ENCODE assay signal across 1 cellular context in the genomic region with DNA sequence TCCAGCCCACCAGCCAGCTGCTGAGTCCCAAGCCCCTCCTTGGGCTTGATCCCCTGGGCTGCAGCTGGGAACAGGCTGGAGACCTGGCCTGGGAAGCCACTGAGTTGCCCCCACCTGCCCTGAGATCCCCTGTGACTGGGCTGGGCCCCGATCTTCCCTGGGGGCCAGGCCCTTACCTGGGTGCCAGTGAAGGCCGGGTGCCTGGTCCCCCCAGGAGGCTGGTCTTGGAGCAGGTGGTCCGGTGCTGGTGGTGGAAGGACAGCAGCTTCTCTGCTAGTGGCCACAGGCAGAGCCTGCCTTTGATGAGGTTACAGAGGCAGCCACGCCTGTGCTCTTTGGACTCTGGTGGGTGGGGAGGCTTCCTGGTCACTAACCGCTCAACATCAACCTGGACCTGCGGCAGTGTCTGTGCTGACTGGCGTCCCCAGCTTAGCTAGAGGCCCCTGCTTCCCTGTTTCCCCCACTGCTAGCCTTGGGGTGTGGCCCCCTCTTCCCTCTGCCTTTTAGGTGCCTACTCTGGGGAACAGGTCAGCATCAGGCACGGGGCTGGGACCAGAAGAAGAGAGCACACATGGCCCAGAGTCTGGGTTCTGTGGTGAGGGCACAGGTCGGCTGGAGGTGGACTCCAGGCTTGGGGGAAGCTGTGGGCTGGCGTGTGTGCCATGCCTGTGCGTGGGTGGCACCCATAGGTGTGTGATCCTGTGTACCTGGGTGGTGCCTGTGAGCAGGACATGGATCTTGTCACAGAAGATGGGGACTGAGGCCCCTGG.
TF ChIP-seq lines count a peak whose summit lies in the region.

A gene with protein sequence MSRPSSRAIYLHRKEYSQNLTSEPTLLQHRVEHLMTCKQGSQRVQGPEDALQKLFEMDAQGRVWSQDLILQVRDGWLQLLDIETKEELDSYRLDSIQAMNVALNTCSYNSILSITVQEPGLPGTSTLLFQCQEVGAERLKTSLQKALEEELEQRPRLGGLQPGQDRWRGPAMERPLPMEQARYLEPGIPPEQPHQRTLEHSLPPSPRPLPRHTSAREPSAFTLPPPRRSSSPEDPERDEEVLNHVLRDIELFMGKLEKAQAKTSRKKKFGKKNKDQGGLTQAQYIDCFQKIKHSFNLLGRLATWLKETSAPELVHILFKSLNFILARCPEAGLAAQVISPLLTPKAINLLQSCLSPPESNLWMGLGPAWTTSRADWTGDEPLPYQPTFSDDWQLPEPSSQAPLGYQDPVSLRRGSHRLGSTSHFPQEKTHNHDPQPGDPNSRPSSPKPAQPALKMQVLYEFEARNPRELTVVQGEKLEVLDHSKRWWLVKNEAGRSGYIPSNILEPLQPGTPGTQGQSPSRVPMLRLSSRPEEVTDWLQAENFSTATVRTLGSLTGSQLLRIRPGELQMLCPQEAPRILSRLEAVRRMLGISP (minus strand): TSS at position 278 of the 770 bp plus-strand sequence. CDS start 2,174 bp downstream, outside the sequence.

TF ChIP-seq in HepG2, 621 proteins besides CTCF, POLR2A, EP300 and RAD21 (continued from another document and continues in another):
- TF ChIP-seq, protein P1, sequence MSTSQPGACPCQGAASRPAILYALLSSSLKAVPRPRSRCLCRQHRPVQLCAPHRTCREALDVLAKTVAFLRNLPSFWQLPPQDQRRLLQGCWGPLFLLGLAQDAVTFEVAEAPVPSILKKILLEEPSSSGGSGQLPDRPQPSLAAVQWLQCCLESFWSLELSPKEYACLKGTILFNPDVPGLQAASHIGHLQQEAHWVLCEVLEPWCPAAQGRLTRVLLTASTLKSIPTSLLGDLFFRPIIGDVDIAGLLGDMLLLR (CRISPR knock-in tag; IDR thresholded peaks at IDR 0.05) = no peak
- TF ChIP-seq BRCA1 (CRISPR knock-in tag; IDR thresholded peaks at IDR 0.05) (no peak), NR2F2 (IDR thresholded peaks at IDR 0.05; ENCODE audit: borderline replicate concordance, low read depth) (no peak; the same call in 1 of the 2 replicates), NFE2L2 (IDR thresholded peaks at IDR 0.05; ENCODE audit: low read length) (no peak), HMGA1 (CRISPR knock-in tag; conservative IDR thresholded peaks at IDR 0.05) (no peak), FLYWCH1 (CRISPR knock-in tag; IDR thresholded peaks at IDR 0.05) (no peak), SNAPC2 (CRISPR knock-in tag; IDR thresholded peaks at IDR 0.05) (peak; percentile 71), TSC22D2 (CRISPR knock-in tag; IDR thresholded peaks at IDR 0.05; ENCODE audit: borderline replicate concordance) (peak; percentile 78; the same call in 1 of the 2 replicates), HMG20B (CRISPR knock-in tag; conservative IDR thresholded peaks at IDR 0.05) (no peak), CBX5 (CRISPR knock-in tag; IDR thresholded peaks at IDR 0.05; ENCODE audit: borderline replicate concordance) (peak; percentile 39; the same call in 1 of the 2 replicates), ZNF546 (CRISPR knock-in tag; conservative IDR thresholded peaks at IDR 0.05) (peak; percentile 56; the same call in 1 of the 2 replicates), NCOA5 (CRISPR knock-in tag; IDR thresholded peaks at IDR 0.05) (no peak), HOXA7 (CRISPR knock-in tag; IDR thresholded peaks at IDR 0.05) (no peak), ZFP36L1 (CRISPR knock-in tag; IDR thresholded peaks at IDR 0.05) (no peak), ZNF431 (CRISPR knock-in tag; IDR thresholded peaks at IDR 0.05; ENCODE audit: borderline replicate concordance, low read depth) (no peak), BCL6 (CRISPR knock-in tag; IDR thresholded peaks at IDR 0.05) (peak; percentile 32; the same call in 1 of the 2 replicates), ELF1 (CRISPR knock-in tag; IDR thresholded peaks at IDR 0.05) (peak; percentile 59), ZNF441 (CRISPR knock-in tag; IDR thresholded peaks at IDR 0.05; ENCODE audit: borderline replicate concordance) (peak; percentile 50), MBNL3 (CRISPR knock-in tag; conservative IDR thresholded peaks at IDR 0.05) (no peak)
- TF ChIP-seq, protein P2, sequence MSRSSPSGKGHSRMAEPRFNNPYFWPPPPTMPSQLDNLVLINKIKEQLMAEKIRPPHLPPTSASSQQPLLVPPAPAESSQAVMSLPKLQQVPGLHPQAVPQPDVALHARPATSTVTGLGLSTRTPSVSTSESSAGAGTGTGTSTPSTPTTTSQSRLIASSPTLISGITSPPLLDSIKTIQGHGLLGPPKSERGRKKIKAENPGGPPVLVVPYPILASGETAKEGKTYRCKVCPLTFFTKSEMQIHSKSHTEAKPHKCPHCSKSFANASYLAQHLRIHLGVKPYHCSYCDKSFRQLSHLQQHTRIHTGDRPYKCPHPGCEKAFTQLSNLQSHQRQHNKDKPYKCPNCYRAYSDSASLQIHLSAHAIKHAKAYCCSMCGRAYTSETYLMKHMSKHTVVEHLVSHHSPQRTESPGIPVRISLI (CRISPR knock-in tag; IDR thresholded peaks at IDR 0.05; ENCODE audit: borderline replicate concordance) = no peak
- TF ChIP-seq, protein P3, sequence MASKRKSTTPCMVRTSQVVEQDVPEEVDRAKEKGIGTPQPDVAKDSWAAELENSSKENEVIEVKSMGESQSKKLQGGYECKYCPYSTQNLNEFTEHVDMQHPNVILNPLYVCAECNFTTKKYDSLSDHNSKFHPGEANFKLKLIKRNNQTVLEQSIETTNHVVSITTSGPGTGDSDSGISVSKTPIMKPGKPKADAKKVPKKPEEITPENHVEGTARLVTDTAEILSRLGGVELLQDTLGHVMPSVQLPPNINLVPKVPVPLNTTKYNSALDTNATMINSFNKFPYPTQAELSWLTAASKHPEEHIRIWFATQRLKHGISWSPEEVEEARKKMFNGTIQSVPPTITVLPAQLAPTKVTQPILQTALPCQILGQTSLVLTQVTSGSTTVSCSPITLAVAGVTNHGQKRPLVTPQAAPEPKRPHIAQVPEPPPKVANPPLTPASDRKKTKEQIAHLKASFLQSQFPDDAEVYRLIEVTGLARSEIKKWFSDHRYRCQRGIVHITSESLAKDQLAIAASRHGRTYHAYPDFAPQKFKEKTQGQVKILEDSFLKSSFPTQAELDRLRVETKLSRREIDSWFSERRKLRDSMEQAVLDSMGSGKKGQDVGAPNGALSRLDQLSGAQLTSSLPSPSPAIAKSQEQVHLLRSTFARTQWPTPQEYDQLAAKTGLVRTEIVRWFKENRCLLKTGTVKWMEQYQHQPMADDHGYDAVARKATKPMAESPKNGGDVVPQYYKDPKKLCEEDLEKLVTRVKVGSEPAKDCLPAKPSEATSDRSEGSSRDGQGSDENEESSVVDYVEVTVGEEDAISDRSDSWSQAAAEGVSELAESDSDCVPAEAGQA (IDR thresholded peaks at IDR 0.05; ENCODE audit: low read depth) = no peak
- TF ChIP-seq, protein P3 (CRISPR knock-in tag; IDR thresholded peaks at IDR 0.05; ENCODE audit: borderline replicate concordance) = no peak
- TF ChIP-seq, protein P4, sequence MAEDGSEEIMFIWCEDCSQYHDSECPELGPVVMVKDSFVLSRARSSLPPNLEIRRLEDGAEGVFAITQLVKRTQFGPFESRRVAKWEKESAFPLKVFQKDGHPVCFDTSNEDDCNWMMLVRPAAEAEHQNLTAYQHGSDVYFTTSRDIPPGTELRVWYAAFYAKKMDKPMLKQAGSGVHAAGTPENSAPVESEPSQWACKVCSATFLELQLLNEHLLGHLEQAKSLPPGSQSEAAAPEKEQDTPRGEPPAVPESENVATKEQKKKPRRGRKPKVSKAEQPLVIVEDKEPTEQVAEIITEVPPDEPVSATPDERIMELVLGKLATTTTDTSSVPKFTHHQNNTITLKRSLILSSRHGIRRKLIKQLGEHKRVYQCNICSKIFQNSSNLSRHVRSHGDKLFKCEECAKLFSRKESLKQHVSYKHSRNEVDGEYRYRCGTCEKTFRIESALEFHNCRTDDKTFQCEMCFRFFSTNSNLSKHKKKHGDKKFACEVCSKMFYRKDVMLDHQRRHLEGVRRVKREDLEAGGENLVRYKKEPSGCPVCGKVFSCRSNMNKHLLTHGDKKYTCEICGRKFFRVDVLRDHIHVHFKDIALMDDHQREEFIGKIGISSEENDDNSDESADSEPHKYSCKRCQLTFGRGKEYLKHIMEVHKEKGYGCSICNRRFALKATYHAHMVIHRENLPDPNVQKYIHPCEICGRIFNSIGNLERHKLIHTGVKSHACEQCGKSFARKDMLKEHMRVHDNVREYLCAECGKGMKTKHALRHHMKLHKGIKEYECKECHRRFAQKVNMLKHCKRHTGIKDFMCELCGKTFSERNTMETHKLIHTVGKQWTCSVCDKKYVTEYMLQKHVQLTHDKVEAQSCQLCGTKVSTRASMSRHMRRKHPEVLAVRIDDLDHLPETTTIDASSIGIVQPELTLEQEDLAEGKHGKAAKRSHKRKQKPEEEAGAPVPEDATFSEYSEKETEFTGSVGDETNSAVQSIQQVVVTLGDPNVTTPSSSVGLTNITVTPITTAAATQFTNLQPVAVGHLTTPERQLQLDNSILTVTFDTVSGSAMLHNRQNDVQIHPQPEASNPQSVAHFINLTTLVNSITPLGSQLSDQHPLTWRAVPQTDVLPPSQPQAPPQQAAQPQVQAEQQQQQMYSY (CRISPR knock-in tag; IDR thresholded peaks at IDR 0.05) = no peak
- TF ChIP-seq, protein P5, sequence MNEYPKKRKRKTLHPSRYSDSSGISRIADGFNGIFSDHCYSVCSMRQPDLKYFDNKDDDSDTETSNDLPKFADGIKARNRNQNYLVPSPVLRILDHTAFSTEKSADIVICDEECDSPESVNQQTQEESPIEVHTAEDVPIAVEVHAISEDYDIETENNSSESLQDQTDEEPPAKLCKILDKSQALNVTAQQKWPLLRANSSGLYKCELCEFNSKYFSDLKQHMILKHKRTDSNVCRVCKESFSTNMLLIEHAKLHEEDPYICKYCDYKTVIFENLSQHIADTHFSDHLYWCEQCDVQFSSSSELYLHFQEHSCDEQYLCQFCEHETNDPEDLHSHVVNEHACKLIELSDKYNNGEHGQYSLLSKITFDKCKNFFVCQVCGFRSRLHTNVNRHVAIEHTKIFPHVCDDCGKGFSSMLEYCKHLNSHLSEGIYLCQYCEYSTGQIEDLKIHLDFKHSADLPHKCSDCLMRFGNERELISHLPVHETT (CRISPR knock-in tag; conservative IDR thresholded peaks at IDR 0.05) = no peak
- TF ChIP-seq, protein P6, sequence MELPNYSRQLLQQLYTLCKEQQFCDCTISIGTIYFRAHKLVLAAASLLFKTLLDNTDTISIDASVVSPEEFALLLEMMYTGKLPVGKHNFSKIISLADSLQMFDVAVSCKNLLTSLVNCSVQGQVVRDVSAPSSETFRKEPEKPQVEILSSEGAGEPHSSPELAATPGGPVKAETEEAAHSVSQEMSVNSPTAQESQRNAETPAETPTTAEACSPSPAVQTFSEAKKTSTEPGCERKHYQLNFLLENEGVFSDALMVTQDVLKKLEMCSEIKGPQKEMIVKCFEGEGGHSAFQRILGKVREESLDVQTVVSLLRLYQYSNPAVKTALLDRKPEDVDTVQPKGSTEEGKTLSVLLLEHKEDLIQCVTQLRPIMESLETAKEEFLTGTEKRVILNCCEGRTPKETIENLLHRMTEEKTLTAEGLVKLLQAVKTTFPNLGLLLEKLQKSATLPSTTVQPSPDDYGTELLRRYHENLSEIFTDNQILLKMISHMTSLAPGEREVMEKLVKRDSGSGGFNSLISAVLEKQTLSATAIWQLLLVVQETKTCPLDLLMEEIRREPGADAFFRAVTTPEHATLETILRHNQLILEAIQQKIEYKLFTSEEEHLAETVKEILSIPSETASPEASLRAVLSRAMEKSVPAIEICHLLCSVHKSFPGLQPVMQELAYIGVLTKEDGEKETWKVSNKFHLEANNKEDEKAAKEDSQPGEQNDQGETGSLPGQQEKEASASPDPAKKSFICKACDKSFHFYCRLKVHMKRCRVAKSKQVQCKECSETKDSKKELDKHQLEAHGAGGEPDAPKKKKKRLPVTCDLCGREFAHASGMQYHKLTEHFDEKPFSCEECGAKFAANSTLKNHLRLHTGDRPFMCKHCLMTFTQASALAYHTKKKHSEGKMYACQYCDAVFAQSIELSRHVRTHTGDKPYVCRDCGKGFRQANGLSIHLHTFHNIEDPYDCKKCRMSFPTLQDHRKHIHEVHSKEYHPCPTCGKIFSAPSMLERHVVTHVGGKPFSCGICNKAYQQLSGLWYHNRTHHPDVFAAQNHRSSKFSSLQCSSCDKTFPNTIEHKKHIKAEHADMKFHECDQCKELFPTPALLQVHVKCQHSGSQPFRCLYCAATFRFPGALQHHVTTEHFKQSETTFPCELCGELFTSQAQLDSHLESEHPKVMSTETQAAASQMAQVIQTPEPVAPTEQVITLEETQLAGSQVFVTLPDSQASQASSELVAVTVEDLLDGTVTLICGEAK (IDR thresholded peaks at IDR 0.05) = no peak
- TF ChIP-seq, protein P6 (CRISPR knock-in tag; IDR thresholded peaks at IDR 0.05) = 0 out of 2 replicates have a peak, but pooled peaks have one; percentile 33
